8 cellular contexts compared by ENCODE assay signal in genomic region chr22:20206709-20207215, GRCh38. TPM values are rescaled to one million over a fixed set of nuclear protein-coding genes. Genes with fewer than 3 reads are reported as not detected.
A peak's percentile ranks its signal among the peaks of the same experiment; 100 is the strongest.
DNase-seq lines count a peak whose midpoint lies in the region; TF ChIP-seq lines count a peak whose summit lies in the region.

No MANE protein-coding gene starts in this region.

- POLR2A ChIA-PET in RWPE1 (lab: Yijun Ruan, JAX; ENCODE audit: low non-redundant PET) = no interaction called here

- H3K4me1 Mint-ChIP-seq in activated naive CD4-positive, alpha-beta T cell treated with anti-CD3 and anti-CD28 coated beads for 36 hours (ENCODE audit: low read depth) = peaks cover 20% of the 10 kb centered on the region
- peaks cover 59% of the 10 kb centered on the region for H3K4me1 Mint-ChIP-seq in progenitor cell of endocrine pancreas (ENCODE audit: low read depth)
- H3K4me1 Mint-ChIP-seq in glutamatergic neuron (ENCODE audit: low read depth, unreplicated experiment) = peaks cover 25% of the 10 kb centered on the region

- no peaks in the 10 kb centered on the region for H3K27me3 Mint-ChIP-seq in activated naive CD4-positive, alpha-beta T cell treated with anti-CD3 and anti-CD28 coated beads for 36 hours (ENCODE audit: low read depth)
- no peaks in the 10 kb centered on the region for H3K27me3 Mint-ChIP-seq in progenitor cell of endocrine pancreas
- H3K27me3 Mint-ChIP-seq in glutamatergic neuron (ENCODE audit: unreplicated experiment) = peaks cover 12% of the 10 kb centered on the region

- CTCF ChIA-PET in activated naive CD4-positive, alpha-beta T cell treated with anti-CD3 and anti-CD28 coated beads for 36 hours (lab: Charles Lee) = no interaction called here
- CTCF ChIA-PET in RWPE1 (lab: Yijun Ruan, JAX) = no interaction called here

- H3K4me3 Mint-ChIP-seq in activated naive CD4-positive, alpha-beta T cell treated with anti-CD3 and anti-CD28 coated beads for 36 hours = peak overlapping the region; percentile 86
- H3K4me3 Mint-ChIP-seq in progenitor cell of endocrine pancreas (ENCODE audit: low read depth) = peak overlapping the region; percentile 55
- H3K4me3 Mint-ChIP-seq in glutamatergic neuron (ENCODE audit: unreplicated experiment) = no peak overlapping the region

- intact Hi-C loops in activated naive CD4-positive, alpha-beta T cell treated with anti-CD3 and anti-CD28 coated beads for 36 hours (cut with micrococcal nuclease) = loop anchor here (2.0 kb wide), 1 partner anchor 32 kb away; no protein-coding TSS in a partner anchor

- DNase-seq in activated naive CD4-positive, alpha-beta T cell treated with anti-CD3 and anti-CD28 coated beads for 36 hours = peak; percentile 32
- DNase-seq in activated naive CD4-positive, alpha-beta T cell (lab: John Stamatoyannopoulos, UW) = no peak
- DNase-seq in RWPE1 (ENCODE audit: low spot score) (no peak), epithelial cell of prostate (ENCODE audit: low read depth, low spot score) (no peak), progenitor cell of endocrine pancreas (ENCODE audit: low spot score, unreplicated experiment) (no peak), glutamatergic neuron (no peak), NCI-H69 (lab: John Stamatoyannopoulos, UW) (no peak)
- DNase-seq in central memory CD4-positive, alpha-beta T cell = no peak

- H3K36me3 Mint-ChIP-seq in activated naive CD4-positive, alpha-beta T cell treated with anti-CD3 and anti-CD28 coated beads for 36 hours (ENCODE audit: low read depth) = no peaks in the 10 kb centered on the region
- H3K36me3 Mint-ChIP-seq in progenitor cell of endocrine pancreas (ENCODE audit: insufficient read depth) (no peaks in the 10 kb centered on the region), glutamatergic neuron (ENCODE audit: unreplicated experiment) (no peaks in the 10 kb centered on the region)

- peak overlapping the region; percentile 88 for H3K27ac Mint-ChIP-seq in activated naive CD4-positive, alpha-beta T cell treated with anti-CD3 and anti-CD28 coated beads for 36 hours
- H3K27ac Mint-ChIP-seq in progenitor cell of endocrine pancreas (no peak overlapping the region), glutamatergic neuron (ENCODE audit: unreplicated experiment) (no peak overlapping the region)

- peak overlapping the region; percentile 79 for H3K27ac ChIP-seq in RWPE1
- peak overlapping the region; percentile 74 for H3K27ac ChIP-seq in epithelial cell of prostate

- H3K9me3 Mint-ChIP-seq in activated naive CD4-positive, alpha-beta T cell treated with anti-CD3 and anti-CD28 coated beads for 36 hours = no peaks in the 10 kb centered on the region
- H3K9me3 Mint-ChIP-seq in progenitor cell of endocrine pancreas (ENCODE audit: low read depth) = no peaks in the 10 kb centered on the region
- peaks cover 5% of the 10 kb centered on the region for H3K9me3 Mint-ChIP-seq in glutamatergic neuron (ENCODE audit: unreplicated experiment)

- no peak for TF ChIP-seq CTCF in RWPE1 (conservative IDR thresholded peaks at IDR 0.05; ENCODE audit: low read depth)
- no peak for TF ChIP-seq CTCF in progenitor cell of endocrine pancreas (IDR thresholded peaks at IDR 0.05; ENCODE audit: unreplicated experiment)
- TF ChIP-seq CTCF in glutamatergic neuron (IDR thresholded peaks at IDR 0.05; ENCODE audit: partially characterized antibody, unreplicated experiment) = no peak

RNA-seq across cellular contexts. Expression of gene CCDC188, which starts 55.9 kb away (rescaled TPM):
- total RNA-seq in activated naive CD4-positive, alpha-beta T cell treated with anti-CD3 and anti-CD28 coated beads for 36 hours = not detected
- total RNA-seq in progenitor cell of endocrine pancreas (3.3 and 4.0 TPM in 2 replicates), glutamatergic neuron (ENCODE audit: unreplicated experiment) (0.54 TPM)
